8 cellular contexts compared by ENCODE assay signal in the genomic region with DNA sequence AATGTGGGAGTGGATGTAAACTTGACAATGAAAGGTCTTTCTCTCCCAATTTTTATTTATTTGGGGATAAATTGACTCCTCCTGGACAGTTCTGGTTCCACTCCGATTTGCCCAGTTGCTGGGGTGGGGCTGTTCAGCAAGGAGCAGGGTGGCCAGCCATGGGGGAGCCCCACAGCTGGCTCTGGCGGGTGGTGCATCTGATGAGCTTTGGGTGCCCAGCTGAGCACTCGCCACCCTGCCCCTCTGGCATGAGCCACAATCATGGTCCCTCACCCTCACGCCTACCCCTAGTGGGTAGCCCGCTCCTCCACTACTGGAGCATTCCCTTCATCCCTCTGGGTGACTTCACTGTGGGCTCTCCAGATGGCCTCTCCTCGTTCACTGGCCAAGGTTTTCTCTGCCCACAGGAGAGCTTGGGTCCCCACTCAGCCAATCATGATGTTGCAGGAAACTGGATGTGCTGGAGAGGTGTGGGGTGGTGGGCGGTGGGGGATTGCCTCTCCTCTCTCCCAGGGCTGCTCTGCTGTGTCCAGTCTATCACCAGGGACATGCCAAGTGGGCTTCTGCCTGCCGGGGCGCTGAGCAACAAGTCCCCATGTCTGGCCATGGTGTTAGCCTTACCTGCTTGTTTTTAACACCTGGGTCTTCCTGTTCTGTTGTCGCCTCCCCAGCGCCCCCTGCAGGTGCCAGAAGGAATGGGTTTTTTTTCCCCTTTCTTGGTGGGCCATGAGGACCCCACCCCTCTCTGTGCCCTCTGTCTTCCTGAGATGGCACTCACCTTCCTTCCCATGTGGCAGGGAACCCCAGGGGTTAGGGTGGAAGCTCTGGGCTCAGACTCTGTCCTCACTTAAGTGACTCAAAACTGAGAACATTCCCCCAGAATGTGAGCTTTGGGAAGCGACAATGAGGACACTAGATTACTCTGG. TPM values are rescaled to one million over a fixed set of nuclear protein-coding genes. Genes with fewer than 3 reads are reported as not detected.
DNase-seq lines count a peak whose midpoint lies in the region; ATAC-seq and TF ChIP-seq lines count a peak whose summit lies in the region.

No MANE protein-coding gene starts in this region.

- H3K27me3 Mint-ChIP-seq in Caco-2 (ENCODE audit: insufficient read depth, unreplicated experiment) (peaks cover 33% of the 10 kb centered on the region), MCF 10A (ENCODE audit: insufficient read depth, unreplicated experiment) (peaks cover 50% of the 10 kb centered on the region), neural progenitor cell (ENCODE audit: insufficient read depth, low read depth) (peaks cover 8% of the 10 kb centered on the region)

- DNase-seq in Caco-2 (peak in 1 of 2 experiments; percentile 49), NAMALWA (ENCODE audit: low spot score) (peak; percentile 45), MCF 10A (ENCODE audit: unreplicated experiment) (peak; percentile 36), neural progenitor cell (ENCODE audit: low spot score) (peak; percentile 52), C1 segment of cervical spinal cord (lab: John Stamatoyannopoulos, UW) (no peak), A172 (ENCODE audit: low spot score) (no peak), GM19238 (ENCODE audit: insufficient read length, low spot score) (no peak)

- no peak overlapping the region for H3K9ac ChIP-seq in neural progenitor cell

- H3K36me3 Mint-ChIP-seq in Caco-2 (ENCODE audit: insufficient read depth, unreplicated experiment) (peaks cover 11% of the 10 kb centered on the region), MCF 10A (ENCODE audit: insufficient read depth, unreplicated experiment) (no peaks in the 10 kb centered on the region), neural progenitor cell (no peaks in the 10 kb centered on the region)

- POLR2A ChIA-PET in Caco-2 (lab: Charles Lee) (no interaction called here), MCF 10A (lab: Yijun Ruan, JAX) (no interaction called here)

- peaks cover 9% of the 10 kb centered on the region; the same call in 1 of the 2 replicates for H3K4me1 ChIP-seq in Caco-2
- peaks cover 4% of the 10 kb centered on the region for H3K4me1 ChIP-seq in neural progenitor cell

- H3K36me3 ChIP-seq in Caco-2 (ENCODE audit: control insufficient read depth, insufficient read depth, low read length) = no peaks in the 10 kb centered on the region
- H3K36me3 ChIP-seq in neural progenitor cell = no peaks in the 10 kb centered on the region

- H2AFZ ChIP-seq in neural progenitor cell (replicated peaks) = no peak overlapping the region

- intact Hi-C loops in Caco-2 (cut with micrococcal nuclease; ENCODE audit: unreplicated experiment) (no loop called here), MCF 10A (cut with micrococcal nuclease) (no loop called here)

- H3K27ac Mint-ChIP-seq in Caco-2 (ENCODE audit: unreplicated experiment) = no peak overlapping the region
- no peak overlapping the region for H3K27ac Mint-ChIP-seq in MCF 10A (ENCODE audit: low read depth, unreplicated experiment)
- no peak overlapping the region for H3K27ac Mint-ChIP-seq in neural progenitor cell

- no peak overlapping the region for H3K4me2 ChIP-seq in neural progenitor cell

- BruUV-seq in Caco-2 (replicated peaks; lab: Mats Ljungman, UMichigan) (no TSS peak), MCF 10A (replicated peaks; lab: Mats Ljungman, UMichigan) (no TSS peak)

- no peaks in the 10 kb centered on the region for H4K20me1 ChIP-seq in neural progenitor cell (ENCODE audit: low read depth)

- no peaks in the 10 kb centered on the region for H3K9me3 ChIP-seq in Caco-2
- H3K9me3 ChIP-seq in neural progenitor cell (ENCODE audit: low read depth) = no peaks in the 10 kb centered on the region

- ATAC-seq in HG03097 (IDR thresholded peaks at IDR 0.05; ENCODE audit: low FRiP score, unreplicated experiment) = no peak

- no peaks in the 10 kb centered on the region for H3K79me2 ChIP-seq in neural progenitor cell (ENCODE audit: low read depth)

- H3K4me3 ChIP-seq in Caco-2 (ENCODE audit: low read depth, low read length) (no peak overlapping the region), neural progenitor cell (no peak overlapping the region)

- CTCF ChIA-PET in Caco-2 (lab: Charles Lee) = interaction anchor here (1.6 kb wide), 1 partner anchor 164 kb away, joined by 4 read pairs; no protein-coding TSS in a partner anchor
- CTCF ChIA-PET in MCF 10A (lab: Yijun Ruan, JAX) = interaction anchor here (0.9 to 3.1 kb wide), 5 partner anchors 10 to 159 kb away, joined by 3 to 7 read pairs (median 4); no protein-coding TSS in a partner anchor

- H3K9me3 Mint-ChIP-seq in Caco-2 (ENCODE audit: unreplicated experiment) (no peaks in the 10 kb centered on the region), MCF 10A (ENCODE audit: unreplicated experiment) (no peaks in the 10 kb centered on the region), neural progenitor cell (no peaks in the 10 kb centered on the region)

- H3K4me3 Mint-ChIP-seq in Caco-2 (ENCODE audit: unreplicated experiment) = no peak overlapping the region
- H3K4me3 Mint-ChIP-seq in MCF 10A (ENCODE audit: unreplicated experiment) = no peak overlapping the region
- H3K4me3 Mint-ChIP-seq in neural progenitor cell = no peak overlapping the region

- TF ChIP-seq CTCF in Caco-2 (IDR thresholded peaks at IDR 0.05; ENCODE audit: insufficient read depth in 1 of 2, low read depth in 1 of 2, low read length in 1 of 2, severe bottlenecking in 1 of 2, unreplicated experiment in 1 of 2) (peak; percentile 60 to 63), MCF 10A (IDR thresholded peaks at IDR 0.05; ENCODE audit: unreplicated experiment) (peak; percentile 77), neural progenitor cell (IDR thresholded peaks at IDR 0.05) (peak; percentile 90)

- H3K27me3 ChIP-seq in Caco-2 (replicated peaks; ENCODE audit: control insufficient read depth, insufficient read depth, low read length) (no peaks in the 10 kb centered on the region), neural progenitor cell (no peaks in the 10 kb centered on the region)

- peaks cover 16% of the 10 kb centered on the region for H3F3A ChIP-seq in neural progenitor cell (ENCODE audit: low read depth)

- peaks cover 4% of the 10 kb centered on the region for H3K4me1 Mint-ChIP-seq in Caco-2 (ENCODE audit: low read depth, unreplicated experiment)
- peaks cover 4% of the 10 kb centered on the region for H3K4me1 Mint-ChIP-seq in MCF 10A (ENCODE audit: insufficient read depth, unreplicated experiment)
- peaks cover 27% of the 10 kb centered on the region for H3K4me1 Mint-ChIP-seq in neural progenitor cell

- H3K27ac ChIP-seq in neural progenitor cell = no peak overlapping the region

RNA-seq across cellular contexts. Expression of a gene that starts 3.4 kb away (rescaled TPM):
- total RNA-seq in Caco-2 (2022) = 0.05 and 0.09 TPM in 2 replicates
- total RNA-seq in MCF 10A (2022) = 0.20 and 0.30 TPM in 2 replicates
- 0.77 and 1.1 TPM in 2 replicates for total RNA-seq in neural progenitor cell (ENCODE audit: low replicate concordance)
- 0.12 and 0.96 TPM in 2 replicates for total RNA-seq in A172 (2014; rRNA removed; shearing (Covaris generic))

RNA-seq across cellular contexts. Expression of a gene that starts 42.6 kb away (rescaled TPM):
- 2.1 and 2.9 TPM in 2 replicates for total RNA-seq in Caco-2 (2022)
- total RNA-seq in MCF 10A (2022) = 0.10 TPM in 1 of 2 replicates, not detected in the other
- 0.32 and 1.2 TPM in 2 replicates for total RNA-seq in neural progenitor cell (ENCODE audit: low replicate concordance)
- total RNA-seq in A172 (2014; rRNA removed; shearing (Covaris generic)) = not detected in 2 replicates

Comparison
In these comparisons a context has a peak if more than half of its experiments do, and no peak if none do; other contexts are left out.
1. DNase-seq: peak in NAMALWA (single experiment), MCF 10A (single experiment) and neural progenitor cell (single experiment); none in C1 segment of cervical spinal cord (0 of 14), A172 (single experiment) and GM19238 (single experiment).
2. Peak in every context shown above with its lines, with median percentiles within 50 percentile points of each other: CTCF ChIP-seq.